10 cellular contexts compared by ENCODE assay signal in genomic region chr17:48586355-48586924, GRCh38. TPM values are rescaled to one million over a fixed set of nuclear protein-coding genes. Genes with fewer than 3 reads are reported as not detected.
DNase-seq lines count a peak whose midpoint lies in the region; ATAC-seq and TF ChIP-seq lines count a peak whose summit lies in the region.
"Had no signal": no experiment of that assay in that cellular context is flagged by ENCODE, and none has a peak within 500 bp of the region (broad histone marks: within the 10 kb centered on the region; RNA-seq: fewer than 3 reads in every experiment).

No MANE protein-coding gene starts in this region.

- H3K9me3 Mint-ChIP-seq in CD4-positive, CD25-positive, alpha-beta regulatory T cell: peaks cover 0 to under 1% (median 0%) of the 10 kb centered on the region in 7 donors
- H3K9me3 Mint-ChIP-seq in natural killer cell treated with Interleukin-12 subunit alpha and Interleukin-12 subunit beta and Interleukin-15 and Interleukin-18, amount 100 ng/mL, for 72 hours: no peaks in the 10 kb centered on the region

- peak overlapping the region; percentile 83 for H3K9ac ChIP-seq in HUES6 (ENCODE audit: low read length)

- peak in 1 of 3 donors; percentile 42 for DNase-seq in CD4-positive, CD25-positive, alpha-beta regulatory T cell
- DNase-seq in body of pancreas (no peak), C1 segment of cervical spinal cord (lab: John Stamatoyannopoulos, UW) (no peak), NK-92 (lab: John Stamatoyannopoulos, UW; ENCODE audit: unreplicated experiment) (no peak), GF-D8 (lab: John Stamatoyannopoulos, UW) (no peak)
- no peak for DNase-seq in natural killer cell treated with Interleukin-12 subunit alpha and Interleukin-12 subunit beta and Interleukin-15 and Interleukin-18, amount 100 ng/mL, for 72 hours (ENCODE audit: low spot score)
- no peak for DNase-seq in effector CD4-positive, alpha-beta T cell
- DNase-seq: testis had no signal

- H3K4me3 ChIP-seq in CD4-positive, CD25-positive, alpha-beta regulatory T cell (ENCODE audit: low read depth, low read length): peak overlapping the region; percentile 89
- peak overlapping the region; percentile 57 for H3K4me3 ChIP-seq in HUES6 (ENCODE audit: low read depth, low read length)
- H3K4me3 ChIP-seq in body of pancreas: no peak overlapping the region

- no peaks in the 10 kb centered on the region for H3K36me3 ChIP-seq in CD4-positive, CD25-positive, alpha-beta regulatory T cell (ENCODE audit: control insufficient read depth, insufficient read depth, low read length)
- H3K36me3 ChIP-seq in HUES6 (ENCODE audit: control insufficient read depth, insufficient read depth, low read length) (no peaks in the 10 kb centered on the region; the same call in 1 of the 2 replicates), body of pancreas (replicated peaks in 1 of 2; ENCODE audit: insufficient read depth in 1 of 2, low read depth in 2 of 2) (no peaks in the 10 kb centered on the region)

- no peaks in the 10 kb centered on the region for H3K9me3 ChIP-seq in CD4-positive, CD25-positive, alpha-beta regulatory T cell (ENCODE audit: control insufficient read depth in 2 of 2, low read length in 2 of 2)
- no peaks in the 10 kb centered on the region for H3K9me3 ChIP-seq in HUES6 (ENCODE audit: control insufficient read depth, insufficient read depth, low read depth, low read length)
- H3K9me3 ChIP-seq in body of pancreas: no peaks in the 10 kb centered on the region
- H3K9me3 ChIP-seq: testis had no signal

- TF ChIP-seq POLR2A in body of pancreas (IDR thresholded peaks at IDR 0.05): no peak

- H3K4me1 Mint-ChIP-seq in CD4-positive, CD25-positive, alpha-beta regulatory T cell: peaks cover 10 to 45% (median 28%) of the 10 kb centered on the region in 4 donors
- peaks cover 33 to 36% of the 10 kb centered on the region in 2 donors for H3K4me1 Mint-ChIP-seq in natural killer cell treated with Interleukin-12 subunit alpha and Interleukin-12 subunit beta and Interleukin-15 and Interleukin-18, amount 100 ng/mL, for 72 hours (ENCODE audit: low read depth in 2 of 2)

- 13 to 19% methylated on average over 29 of the region's 29 CpGs for WGBS in body of pancreas, 2 donors

- no peaks in the 10 kb centered on the region for H3K36me3 Mint-ChIP-seq in CD4-positive, CD25-positive, alpha-beta regulatory T cell
- H3K36me3 Mint-ChIP-seq in natural killer cell treated with Interleukin-12 subunit alpha and Interleukin-12 subunit beta and Interleukin-15 and Interleukin-18, amount 100 ng/mL, for 72 hours: no peaks in the 10 kb centered on the region

- TF ChIP-seq CTCF in body of pancreas (IDR thresholded peaks at IDR 0.05): no peak

- peak overlapping the region in 1 of 3 donors; percentile 74 for H3K27ac Mint-ChIP-seq in CD4-positive, CD25-positive, alpha-beta regulatory T cell
- H3K27ac Mint-ChIP-seq in natural killer cell treated with Interleukin-12 subunit alpha and Interleukin-12 subunit beta and Interleukin-15 and Interleukin-18, amount 100 ng/mL, for 72 hours: peak overlapping the region; percentile 60 to 93

- H3K27me3 ChIP-seq in CD4-positive, CD25-positive, alpha-beta regulatory T cell (ENCODE audit: control insufficient read depth, insufficient read depth, low read length): peaks cover 51% of the 10 kb centered on the region
- H3K27me3 ChIP-seq in HUES6 (ENCODE audit: control insufficient read depth, insufficient read depth, low read length): peaks cover 100% of the 10 kb centered on the region
- peaks cover 0 to 44% of the 10 kb centered on the region in 2 donors for H3K27me3 ChIP-seq in body of pancreas
- H3K27me3 ChIP-seq: testis had no signal

- intact Hi-C loops in body of pancreas (cut with DNase I): no loop called here

- peaks cover 100% of the 10 kb centered on the region for H3K27me3 Mint-ChIP-seq in CD4-positive, CD25-positive, alpha-beta regulatory T cell
- H3K27me3 Mint-ChIP-seq in natural killer cell treated with Interleukin-12 subunit alpha and Interleukin-12 subunit beta and Interleukin-15 and Interleukin-18, amount 100 ng/mL, for 72 hours: peaks cover 18 to 52% of the 10 kb centered on the region in 2 donors

- peak overlapping the region; percentile 88 to 96 (median 93) for H3K4me3 Mint-ChIP-seq in CD4-positive, CD25-positive, alpha-beta regulatory T cell
- H3K4me3 Mint-ChIP-seq in natural killer cell treated with Interleukin-12 subunit alpha and Interleukin-12 subunit beta and Interleukin-15 and Interleukin-18, amount 100 ng/mL, for 72 hours: peak overlapping the region; percentile 97

- H3K27ac ChIP-seq in CD4-positive, CD25-positive, alpha-beta regulatory T cell (ENCODE audit: insufficient read depth, low read length, poor library complexity, severe bottlenecking): no peak overlapping the region
- H3K27ac ChIP-seq in HUES6 (ENCODE audit: low read depth, low read length) (no peak overlapping the region), body of pancreas (peak overlapping the region in 3 of 4 donors; percentile 35 to 60 (median 58))
- H3K27ac ChIP-seq: testis had no signal

- H3K4me1 ChIP-seq in CD4-positive, CD25-positive, alpha-beta regulatory T cell (ENCODE audit: control insufficient read depth, insufficient read depth, low read length, poor library complexity, severe bottlenecking): peaks cover 31% of the 10 kb centered on the region
- H3K4me1 ChIP-seq in HUES6 (ENCODE audit: control insufficient read depth, insufficient read depth, low read length) (peaks cover 17% of the 10 kb centered on the region), body of pancreas (peaks cover 25% of the 10 kb centered on the region)

- ATAC-seq in CD4-positive, CD25-positive, alpha-beta regulatory T cell (ENCODE audit: low read depth in 2 of 2): no peak
- ATAC-seq in body of pancreas: no peak
- peak in 1 of 2 donors; percentile 50 for ATAC-seq in natural killer cell treated with Interleukin-12 subunit alpha and Interleukin-12 subunit beta and Interleukin-15 and Interleukin-18, amount 100 ng/mL, for 72 hours

RNA-seq across cellular contexts. Expression of gene HOXB3, which starts 3.6 kb away (rescaled TPM):
- 8.1 TPM for total RNA-seq in CD4-positive, CD25-positive, alpha-beta regulatory T cell
- under 1 TPM in 2 of 4 donors, not detected in 2; 0.05 to 0.16 TPM for polyA plus RNA-seq in CD4-positive, CD25-positive, alpha-beta regulatory T cell
- 1 to 10 TPM in 1 of 2 donors, not detected in 1; 2.9 TPM for total RNA-seq in body of pancreas
- 10 to 100 TPM in 1 of 2 donors, 1 to 10 TPM in 1; 9.0 to 15.4 TPM for total RNA-seq in natural killer cell treated with Interleukin-12 subunit alpha and Interleukin-12 subunit beta and Interleukin-15 and Interleukin-18, amount 100 ng/mL, for 72 hours

RNA-seq across cellular contexts. Expression of gene HOXB5, which starts 7.1 kb away (rescaled TPM):
- total RNA-seq in CD4-positive, CD25-positive, alpha-beta regulatory T cell: not detected
- polyA plus RNA-seq in CD4-positive, CD25-positive, alpha-beta regulatory T cell: not detected
- under 1 TPM in 1 of 2 donors, not detected in 1; 0.99 TPM for total RNA-seq in body of pancreas
- total RNA-seq in natural killer cell treated with Interleukin-12 subunit alpha and Interleukin-12 subunit beta and Interleukin-15 and Interleukin-18, amount 100 ng/mL, for 72 hours: under 1 TPM in 1 of 2 donors, not detected in 1; 0.70 TPM
- total RNA-seq: SK-MEL-5 had no signal

RNA-seq across cellular contexts. Expression of gene HOXB4, which starts 8.3 kb away (rescaled TPM):
- 2.9 TPM for total RNA-seq in CD4-positive, CD25-positive, alpha-beta regulatory T cell
- polyA plus RNA-seq in CD4-positive, CD25-positive, alpha-beta regulatory T cell: under 1 TPM in 2 of 4 donors, not detected in 2; 0.16 to 0.18 TPM
- total RNA-seq in body of pancreas: 1 to 10 TPM in 1 of 2 donors, under 1 TPM in 1; 0.26 to 2.3 TPM
- total RNA-seq in natural killer cell treated with Interleukin-12 subunit alpha and Interleukin-12 subunit beta and Interleukin-15 and Interleukin-18, amount 100 ng/mL, for 72 hours: 1 to 10 TPM; 6.9 to 8.2 TPM

RNA-seq across cellular contexts. Expression of gene HOXB6, which starts 18.3 kb away (rescaled TPM):
- total RNA-seq in CD4-positive, CD25-positive, alpha-beta regulatory T cell: not detected
- polyA plus RNA-seq in CD4-positive, CD25-positive, alpha-beta regulatory T cell: not detected
- total RNA-seq in body of pancreas: 1 to 10 TPM; 2.1 to 2.6 TPM
- 1 to 10 TPM; 1.9 to 2.2 TPM for total RNA-seq in natural killer cell treated with Interleukin-12 subunit alpha and Interleukin-12 subunit beta and Interleukin-15 and Interleukin-18, amount 100 ng/mL, for 72 hours

RNA-seq across cellular contexts. Expression of gene HOXB7, which starts 24.4 kb away (rescaled TPM):
- 2.1 TPM for total RNA-seq in CD4-positive, CD25-positive, alpha-beta regulatory T cell
- polyA plus RNA-seq in CD4-positive, CD25-positive, alpha-beta regulatory T cell: 1 to 10 TPM in 3 of 4 donors, under 1 TPM in 1; 0.77 to 7.2 (median 2.1) TPM
- total RNA-seq in body of pancreas: under 1 TPM in 1 of 2 donors, not detected in 1; 0.52 TPM
- total RNA-seq in natural killer cell treated with Interleukin-12 subunit alpha and Interleukin-12 subunit beta and Interleukin-15 and Interleukin-18, amount 100 ng/mL, for 72 hours: 1 to 10 TPM; 1.1 to 2.7 TPM

Comparison
In these comparisons a context has a peak if more than half of its experiments do, and no peak if none do; other contexts are left out.
1. H3K27ac ChIP-seq: peak in body of pancreas (3 of 4); none in CD4-positive, CD25-positive, alpha-beta regulatory T cell (single experiment) and HUES6 (single experiment).
2. H3K4me3 ChIP-seq: peak in CD4-positive, CD25-positive, alpha-beta regulatory T cell (single experiment) and HUES6 (single experiment); none in body of pancreas (0 of 2).